In genomic region chr11:114078423-114078822, GRCh38 we compare ENCODE assay signal across 10 cellular contexts. TPM values are rescaled to one million over a fixed set of nuclear protein-coding genes. Genes with fewer than 3 reads are reported as not detected.
DNase-seq lines count a peak whose midpoint lies in the region; ATAC-seq, FAIRE-seq and TF ChIP-seq lines count a peak whose summit lies in the region.
"Had no signal": no experiment of that assay in that cellular context is flagged by ENCODE, and none has a peak within 500 bp of the region (broad histone marks: within the 10 kb centered on the region; RNA-seq: fewer than 3 reads in every experiment).

No MANE protein-coding gene starts in this region.

- H3K27ac Mint-ChIP-seq in osteocyte (ENCODE audit: unreplicated experiment), result no peak overlapping the region

- no peaks in the 10 kb centered on the region for H3K9me3 Mint-ChIP-seq in osteocyte (ENCODE audit: unreplicated experiment)

- peaks cover 75% of the 10 kb centered on the region for H3K4me1 Mint-ChIP-seq in osteocyte (ENCODE audit: unreplicated experiment)

- peaks cover 80% of the 10 kb centered on the region for H3K27me3 ChIP-seq in HUES48 (ENCODE audit: control insufficient read depth, insufficient read depth, low read length)
- H3K27me3 ChIP-seq in hepatocyte, result no peaks in the 10 kb centered on the region
- H3K27me3 ChIP-seq in small intestine (ENCODE audit: control insufficient read depth in 2 of 2, insufficient read depth in 2 of 2, low read length in 2 of 2), result no peaks in the 10 kb centered on the region

- no peaks in the 10 kb centered on the region for H3K9me3 ChIP-seq in HUES48 (ENCODE audit: control insufficient read depth, insufficient read depth, low read length)
- H3K9me3 ChIP-seq in hepatocyte (ENCODE audit: low read depth), result no peaks in the 10 kb centered on the region
- no peaks in the 10 kb centered on the region for H3K9me3 ChIP-seq in small intestine (ENCODE audit: control insufficient read depth, low read depth)

- TF ChIP-seq CTCF in hepatocyte (IDR thresholded peaks at IDR 0.05; ENCODE audit: poor library complexity), result no peak
- TF ChIP-seq CTCF in osteocyte (IDR thresholded peaks at IDR 0.05), result no peak

- ATAC-seq in HG03097 (IDR thresholded peaks at IDR 0.05; ENCODE audit: low FRiP score, unreplicated experiment), result no peak

- peak; percentile 51 for DNase-seq in NCI-H748 (lab: John Stamatoyannopoulos, UW; ENCODE audit: unreplicated experiment)
- peak; percentile 66 for DNase-seq in hepatocyte (ENCODE audit: low spot score)
- peak; percentile 22 for DNase-seq in small intestine
- DNase-seq in NK-92 (lab: John Stamatoyannopoulos, UW; ENCODE audit: unreplicated experiment), result no peak
- no peak for DNase-seq in osteocyte (ENCODE audit: extremely low spot score, unreplicated experiment)
- no peak for DNase-seq in RPMI8226
- DNase-seq: DMS 273 treated with DMSO at 0.1 percent for 48 hours, NCI-H1048 had no signal

- H3K36me3 ChIP-seq in HUES48 (ENCODE audit: control insufficient read depth, insufficient read depth, low read length), result no peaks in the 10 kb centered on the region
- no peaks in the 10 kb centered on the region for H3K36me3 ChIP-seq in hepatocyte (replicated peaks; ENCODE audit: insufficient read depth, low read depth)
- H3K36me3 ChIP-seq in small intestine (ENCODE audit: control insufficient read depth in 2 of 2, insufficient read depth in 2 of 2, low read length in 2 of 2), result peaks cover 0 to 12% of the 10 kb centered on the region in 2 donors

- WGBS in hepatocyte (ENCODE audit: low lambda C conversion rate, missing lambda C conversion rate), result 56% methylated on average over 4 of the region's 4 CpGs
- 42 to 75% (median 58%) methylated on average over 4 of the region's 4 CpGs for WGBS in small intestine, 3 donors

- H3K4me3 ChIP-seq in HUES48 (ENCODE audit: low read depth, low read length) (no peak overlapping the region), hepatocyte (no peak overlapping the region), small intestine (ENCODE audit: low read depth in 1 of 2, low read length in 2 of 2) (no peak overlapping the region)

- H4K20me1 ChIP-seq in hepatocyte (ENCODE audit: insufficient read depth, poor library complexity, severe bottlenecking), result peaks cover 17% of the 10 kb centered on the region

- H3K9me2 ChIP-seq in hepatocyte (replicated peaks; ENCODE audit: insufficient read depth), result no peaks in the 10 kb centered on the region

- H3K27ac ChIP-seq in HUES48 (ENCODE audit: low read depth, low read length) (peak overlapping the region; percentile 77), hepatocyte (peak overlapping the region; percentile 89), small intestine (ENCODE audit: low read depth in 1 of 2, low read length in 1 of 2) (peak overlapping the region in 1 of 2 donors; percentile 68)

- H3K4me1 ChIP-seq in HUES48 (ENCODE audit: control insufficient read depth, insufficient read depth, low read length) (peaks cover 21% of the 10 kb centered on the region), hepatocyte (ENCODE audit: insufficient read depth) (peaks cover 96% of the 10 kb centered on the region), small intestine (ENCODE audit: control insufficient read depth in 2 of 2, insufficient read depth in 1 of 2, low read depth in 1 of 2, low read length in 1 of 2) (peaks cover 8 to 40% of the 10 kb centered on the region in 2 donors)

- peaks cover 39% of the 10 kb centered on the region for H3K27me3 Mint-ChIP-seq in osteocyte (ENCODE audit: unreplicated experiment)

- H3K36me3 Mint-ChIP-seq in osteocyte (ENCODE audit: unreplicated experiment), result peaks cover 20% of the 10 kb centered on the region

- peak overlapping the region; percentile 63 for H3K4me2 ChIP-seq in hepatocyte

- H3K9ac ChIP-seq in HUES48 (ENCODE audit: low read depth, low read length), result no peak overlapping the region

- H3K4me3 Mint-ChIP-seq in osteocyte (ENCODE audit: unreplicated experiment), result no peak overlapping the region

- H3K79me2 ChIP-seq in hepatocyte, result peaks cover 69% of the 10 kb centered on the region

- no peak for FAIRE-seq in small intestine (lab: Jason Lieb, UNC)

- H2AFZ ChIP-seq in hepatocyte, result no peak overlapping the region

RNA-seq across cellular contexts. Expression of gene ZBTB16, which starts 18.9 kb away (rescaled TPM):
- total RNA-seq in hepatocyte, result 21.0 and 30.1 TPM in 2 replicates
- polyA plus RNA-seq in hepatocyte, result 52.3 and 67.5 TPM in 2 replicates
- 10 to 100 TPM in 2 of 3 donors, 1 to 10 TPM in 1; 7.8 to 32.4 (median 27.1) TPM for polyA plus RNA-seq in small intestine
- total RNA-seq in osteocyte, result 19.1 and 20.3 TPM in 2 replicates

Comparison
In these comparisons a context has a peak if more than half of its experiments do, and no peak if none do; other contexts are left out.
1. DNase-seq: peak in NCI-H748 (single experiment), hepatocyte (single experiment) and small intestine (single experiment); none in NK-92 (single experiment), osteocyte (single experiment) and RPMI8226 (single experiment).